ENCODE assay signal across 15 cellular contexts in genomic region chr16:87451563-87452210, GRCh38.
"Had no signal": no experiment of that assay in that cellular context is flagged by ENCODE, and none has a peak within 500 bp of the region (broad histone marks: within the 10 kb centered on the region; RNA-seq: fewer than 3 reads in every experiment).

No MANE protein-coding gene starts in this region.

- H3K9me3 Mint-ChIP-seq: neural crest cell had no signal

- H3K4me3 Mint-ChIP-seq: activated CD8-positive, alpha-beta T cell treated with anti-CD3 and anti-CD28 coated beads, Interleukin-2, amount 10 ng/mL, durations not matched to agents 7 days and 5 days; neural crest cell had no signal

- H3K4me1 ChIP-seq: adrenal gland, uterus had no signal

- FAIRE-seq: endometrium, small intestine had no signal

- H3K9me3 ChIP-seq: adrenal gland, esophagus squamous epithelium, ovary, uterus had no signal

- H3K27ac Mint-ChIP-seq: activated CD8-positive, alpha-beta T cell treated with anti-CD3 and anti-CD28 coated beads, Interleukin-2, amount 10 ng/mL, durations not matched to agents 7 days and 5 days had no signal

- H3K27me3 ChIP-seq: adrenal gland, esophagus squamous epithelium, foreskin keratinocyte, ovary, uterus had no signal

- H3K36me3 ChIP-seq: ovary, uterus had no signal

- ATAC-seq: activated CD8-positive, alpha-beta T cell treated with anti-CD3 and anti-CD28 coated beads, Interleukin-2, amount 10 ng/mL, durations not matched to agents 7 days and 5 days; foreskin keratinocyte had no signal

- DNase-seq: activated CD4-positive, alpha-beta T cell treated with anti-CD3 and anti-CD28 coated beads for 48 hours; activated CD8-positive, alpha-beta memory T cell treated with anti-CD3 and anti-CD28 coated beads, Interleukin-2, amount 50 U/mL, for 48 hours; activated CD8-positive, alpha-beta T cell treated with anti-CD3 and anti-CD28 coated beads, Interleukin-2, amount 10 ng/mL, durations not matched to agents 7 days and 5 days; activated naive CD4-positive, alpha-beta T cell treated with anti-CD3 and anti-CD28 coated beads, Interleukin-2, amount 50 U/mL, for 16 hours; cerebellar nuclear complex; esophagus squamous epithelium; foreskin keratinocyte; left cardiac atrium; small intestine; T-helper 1 cell; uterus had no signal

- H3K4me3 ChIP-seq: adrenal gland, esophagus squamous epithelium, ovary, uterus had no signal

- H3K27ac ChIP-seq: esophagus squamous epithelium, foreskin keratinocyte, ovary, uterus had no signal
